ENCODE assay signal across 8 cellular contexts in genomic region chr1:94481473-94481933, GRCh38.
DNase-seq lines count a peak whose midpoint lies in the region; ATAC-seq and TF ChIP-seq lines count a peak whose summit lies in the region.

No MANE protein-coding gene starts in this region.

- H2BK12ac ChIP-seq in mesenchymal stem cell (ENCODE audit: low read length in 2 of 2), result no peak overlapping the region

- no peak overlapping the region for H3K27ac ChIP-seq in CD4-positive, alpha-beta T cell (ENCODE audit: low read depth, low read length)
- H3K27ac ChIP-seq in mesenchymal stem cell (ENCODE audit: low read length, poor library complexity, severe bottlenecking), result no peak overlapping the region

- H3K36me3 ChIP-seq in mesenchymal stem cell (ENCODE audit: control insufficient read depth in 1 of 2, insufficient read depth in 2 of 2, low read depth in 1 of 2, low read length in 2 of 2), result peaks cover 0 to 26% of the 10 kb centered on the region in 2 experiments

- H2AK5ac ChIP-seq in mesenchymal stem cell (ENCODE audit: low read length, severe bottlenecking), result no peak overlapping the region

- CTCF ChIA-PET in CD4-positive, alpha-beta T cell (lab: Charles Lee), result interaction anchor here (0.6 to 1.6 kb wide), 10 partner anchors 10 to 373 kb away, joined by 3 to 8 read pairs (median 3); no protein-coding TSS in a partner anchor
- CTCF ChIA-PET in activated B cell treated with CpG ODN at 0.5 μM for 24 hours (lab: Charles Lee), result interaction anchor here (0.7 to 4.6 kb wide), 13 partner anchors 17 to 562 kb away, joined by 3 to 143 read pairs (median 4); no protein-coding TSS in a partner anchor

- H3K9ac ChIP-seq in mesenchymal stem cell (ENCODE audit: low read length), result peak overlapping the region; percentile 42

- H3K4me3 ChIP-seq in mesenchymal stem cell (ENCODE audit: insufficient read depth in 1 of 2, low read depth in 1 of 2, low read length in 2 of 2), result no peak overlapping the region

- peak in 8 of 10 experiments; percentile 0 to 32 (median 7) for DNase-seq in CD4-positive, alpha-beta T cell
- DNase-seq in NCI-H2227 (lab: John Stamatoyannopoulos, UW; ENCODE audit: unreplicated experiment) (peak; percentile 81), activated B cell treated with CpG ODN at 0.5 μM for 24 hours (no peak), mesenchymal stem cell (peak; percentile 78), superior temporal gyrus (ENCODE audit: extremely low spot score) (peak; percentile 87)
- DNase-seq in effector memory CD8-positive, alpha-beta T cell, result peak; percentile 21 to 29 (median 26)

- H3K9me3 Mint-ChIP-seq in CD4-positive, alpha-beta T cell, result no peaks in the 10 kb centered on the region
- H3K9me3 Mint-ChIP-seq in activated B cell treated with CpG ODN at 0.5 μM for 24 hours, result no peaks in the 10 kb centered on the region
- H3K9me3 Mint-ChIP-seq in effector memory CD8-positive, alpha-beta T cell, result no peaks in the 10 kb centered on the region

- no peak overlapping the region for H2BK120ac ChIP-seq in mesenchymal stem cell (ENCODE audit: low read depth, low read length)

- TF ChIP-seq CTCF in CD4-positive, alpha-beta T cell (IDR thresholded peaks at IDR 0.05), result peak; percentile 79
- TF ChIP-seq CTCF in activated B cell treated with CpG ODN at 0.5 μM for 24 hours (IDR thresholded peaks at IDR 0.05), result peak; percentile 66

- WGBS in mesenchymal stem cell, result 4% methylated on average over 4 of the region's 4 CpGs

- H3K27me3 ChIP-seq in CD4-positive, alpha-beta T cell (ENCODE audit: control insufficient read depth, insufficient read depth, low read length), result no peaks in the 10 kb centered on the region
- no peaks in the 10 kb centered on the region for H3K27me3 ChIP-seq in mesenchymal stem cell (ENCODE audit: control insufficient read depth in 1 of 2, insufficient read depth in 1 of 2, low read length in 2 of 2)

- no peak overlapping the region for H3K4me3 Mint-ChIP-seq in CD4-positive, alpha-beta T cell
- H3K4me3 Mint-ChIP-seq in activated B cell treated with CpG ODN at 0.5 μM for 24 hours, result no peak overlapping the region
- no peak overlapping the region for H3K4me3 Mint-ChIP-seq in effector memory CD8-positive, alpha-beta T cell

- no peak overlapping the region for H2BK5ac ChIP-seq in mesenchymal stem cell (ENCODE audit: low read depth, low read length, poor library complexity, severe bottlenecking)

- no peak overlapping the region for H3K27ac Mint-ChIP-seq in CD4-positive, alpha-beta T cell
- H3K27ac Mint-ChIP-seq in activated B cell treated with CpG ODN at 0.5 μM for 24 hours, result no peak overlapping the region
- no peak overlapping the region for H3K27ac Mint-ChIP-seq in effector memory CD8-positive, alpha-beta T cell

- no peak overlapping the region for H4K91ac ChIP-seq in mesenchymal stem cell (ENCODE audit: low read length)

- no peaks in the 10 kb centered on the region for H3K27me3 Mint-ChIP-seq in CD4-positive, alpha-beta T cell
- H3K27me3 Mint-ChIP-seq in activated B cell treated with CpG ODN at 0.5 μM for 24 hours, result no peaks in the 10 kb centered on the region
- H3K27me3 Mint-ChIP-seq in effector memory CD8-positive, alpha-beta T cell, result no peaks in the 10 kb centered on the region

- ATAC-seq in CD4-positive, alpha-beta T cell (ENCODE audit: poor library complexity), result peak; percentile 75
- ATAC-seq in GM19023 (IDR thresholded peaks at IDR 0.05; ENCODE audit: unreplicated experiment) (peak; percentile 93), HG03135 (IDR thresholded peaks at IDR 0.05; ENCODE audit: unreplicated experiment) (peak; percentile 95), activated B cell treated with CpG ODN at 0.5 μM for 24 hours (ENCODE audit: low read depth) (peak; percentile 71)
- ATAC-seq in effector memory CD8-positive, alpha-beta T cell (replicated peaks), result peak; percentile 83

- no peak overlapping the region for H2BK15ac ChIP-seq in mesenchymal stem cell (ENCODE audit: low read depth, poor library complexity, severe bottlenecking)

- H4K8ac ChIP-seq in mesenchymal stem cell (ENCODE audit: low read length), result no peak overlapping the region

- no peak overlapping the region for H3K14ac ChIP-seq in mesenchymal stem cell (ENCODE audit: low read length in 2 of 2)

- H3K9me3 ChIP-seq in CD4-positive, alpha-beta T cell (ENCODE audit: control insufficient read depth, low read length), result no peaks in the 10 kb centered on the region
- H3K9me3 ChIP-seq in mesenchymal stem cell (ENCODE audit: control insufficient read depth, low read length), result no peaks in the 10 kb centered on the region

- peaks cover 5% of the 10 kb centered on the region for H3K79me1 ChIP-seq in mesenchymal stem cell (replicated peaks; ENCODE audit: low read length, poor library complexity, severe bottlenecking)

- H2AFZ ChIP-seq in mesenchymal stem cell (ENCODE audit: low read depth, low read length), result no peak overlapping the region

- no peaks in the 10 kb centered on the region for H3K4me1 ChIP-seq in mesenchymal stem cell (ENCODE audit: control insufficient read depth, insufficient read depth, low read depth, low read length)

- H3K4me2 ChIP-seq in mesenchymal stem cell (ENCODE audit: low read length, poor library complexity, severe bottlenecking), result no peak overlapping the region

- intact Hi-C loops in CD4-positive, alpha-beta T cell (cut with DNase I, micrococcal nuclease), result loop anchor here (1.0 to 5.0 kb wide), 4 partner anchors 325 to 562 kb away; no protein-coding TSS in a partner anchor
- intact Hi-C loops in activated B cell treated with CpG ODN at 0.5 μM for 24 hours (cut with micrococcal nuclease), result loop anchor here (1.0 to 5.0 kb wide), 2 partner anchors 325 to 561 kb away; no protein-coding TSS in a partner anchor

- H3K36me3 Mint-ChIP-seq in CD4-positive, alpha-beta T cell (ENCODE audit: low read depth), result peaks cover 67% of the 10 kb centered on the region
- peaks cover 40% of the 10 kb centered on the region for H3K36me3 Mint-ChIP-seq in activated B cell treated with CpG ODN at 0.5 μM for 24 hours (ENCODE audit: low read depth)
- peaks cover 16% of the 10 kb centered on the region for H3K36me3 Mint-ChIP-seq in effector memory CD8-positive, alpha-beta T cell (ENCODE audit: insufficient read depth)

- H3K23ac ChIP-seq in mesenchymal stem cell (ENCODE audit: low read length in 2 of 2), result no peak overlapping the region

- no peak overlapping the region for H3K18ac ChIP-seq in mesenchymal stem cell (ENCODE audit: low read depth in 1 of 2, low read length in 2 of 2)

- H3K4me1 Mint-ChIP-seq in CD4-positive, alpha-beta T cell (ENCODE audit: low read depth), result no peaks in the 10 kb centered on the region
- no peaks in the 10 kb centered on the region for H3K4me1 Mint-ChIP-seq in activated B cell treated with CpG ODN at 0.5 μM for 24 hours
- H3K4me1 Mint-ChIP-seq in effector memory CD8-positive, alpha-beta T cell (ENCODE audit: low read depth in 2 of 2), result peaks cover 0 to 10% of the 10 kb centered on the region in 2 donors

- no peak overlapping the region for H3K4ac ChIP-seq in mesenchymal stem cell (ENCODE audit: low read depth in 1 of 2, low read length in 2 of 2)

- POLR2A ChIA-PET in CD4-positive, alpha-beta T cell (lab: Charles Lee), result interaction anchor here (1.0 kb wide), 1 partner anchor 64 kb away, joined by 3 read pairs; no protein-coding TSS in a partner anchor
- POLR2A ChIA-PET in activated B cell treated with CpG ODN at 0.5 μM for 24 hours (lab: Charles Lee), result no interaction called here
